Comparison of ENCODE assay signal across 9 cellular contexts in the genomic region with DNA sequence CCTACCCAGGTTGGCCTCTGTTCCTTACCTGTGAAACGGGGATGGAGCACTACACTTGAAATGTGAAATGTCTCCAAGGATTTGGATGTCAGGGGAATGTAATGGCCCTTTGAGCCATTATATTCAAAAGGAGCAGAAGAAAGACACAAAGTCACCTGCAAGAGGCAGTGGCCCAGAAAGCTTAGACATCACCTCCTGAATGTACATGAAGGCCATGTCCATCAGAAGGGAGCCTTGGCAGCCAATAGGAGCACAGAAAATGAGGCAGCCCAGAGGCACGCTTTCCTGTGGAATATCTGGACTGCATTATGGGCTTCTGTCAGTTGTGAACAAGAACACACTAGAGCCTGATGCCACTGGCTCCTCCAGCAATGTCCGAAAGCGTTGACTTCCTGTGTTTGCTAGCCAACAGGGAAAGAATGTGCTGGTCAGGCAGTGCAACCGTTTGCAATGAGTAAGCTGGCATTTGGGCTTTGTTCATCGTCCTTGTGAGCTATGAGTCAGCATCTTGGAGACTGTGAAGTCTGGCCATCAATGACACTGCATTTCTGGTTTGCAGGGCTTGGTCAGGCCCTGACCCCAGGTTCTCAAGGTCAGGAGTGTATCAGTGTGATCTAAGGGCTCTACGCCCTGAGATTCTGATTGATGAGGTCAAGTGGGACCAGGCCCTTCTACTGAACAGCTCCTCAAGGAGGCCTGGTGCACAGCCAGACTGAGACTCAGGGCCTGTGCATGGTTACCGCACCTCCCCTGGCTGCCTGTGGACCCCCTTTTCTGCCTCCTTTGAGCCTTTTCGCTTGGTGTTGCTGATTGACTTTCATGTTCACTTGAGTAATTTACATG.
DNase-seq lines count a peak whose midpoint lies in the region; ATAC-seq lines count a peak whose summit lies in the region.
"Had no signal": no experiment of that assay in that cellular context is flagged by ENCODE, and none has a peak within 500 bp of the region (broad histone marks: within the 10 kb centered on the region; RNA-seq: fewer than 3 reads in every experiment).

No MANE protein-coding gene starts in this region.

- POLR2A ChIA-PET in naive thymus-derived CD4-positive, alpha-beta T cell (lab: Charles Lee), result no interaction called here

- H3K27ac Mint-ChIP-seq in naive thymus-derived CD4-positive, alpha-beta T cell, result no peak overlapping the region

- no peak overlapping the region for H3K4me3 ChIP-seq in naive thymus-derived CD4-positive, alpha-beta T cell (ENCODE audit: low read length)
- H3K4me3 ChIP-seq: SK-N-MC had no signal

- H3K36me3 Mint-ChIP-seq in naive thymus-derived CD4-positive, alpha-beta T cell, result no peaks in the 10 kb centered on the region

- H3K27me3 Mint-ChIP-seq in naive thymus-derived CD4-positive, alpha-beta T cell, result peaks cover 0 to 10% (median 0%) of the 10 kb centered on the region in 5 donors

- H3K27ac ChIP-seq in naive thymus-derived CD4-positive, alpha-beta T cell (ENCODE audit: low read depth, low read length), result no peak overlapping the region
- H3K27ac ChIP-seq: SK-N-MC had no signal

- CTCF ChIA-PET in naive thymus-derived CD4-positive, alpha-beta T cell (lab: Charles Lee), result no interaction called here

- H3K36me3 ChIP-seq in naive thymus-derived CD4-positive, alpha-beta T cell (ENCODE audit: control insufficient read depth in 2 of 3, insufficient read depth in 3 of 3, low read length in 3 of 3), result no peaks in the 10 kb centered on the region

- no peaks in the 10 kb centered on the region for H3K9me3 ChIP-seq in naive thymus-derived CD4-positive, alpha-beta T cell (ENCODE audit: control insufficient read depth in 2 of 3, low read length in 3 of 3)

- intact Hi-C loops in naive thymus-derived CD4-positive, alpha-beta T cell (cut with micrococcal nuclease), result no loop called here

- H3K4me1 ChIP-seq in naive thymus-derived CD4-positive, alpha-beta T cell (ENCODE audit: control insufficient read depth in 2 of 2, insufficient read depth in 2 of 2, low read length in 2 of 2), result no peaks in the 10 kb centered on the region

- H3K4me1 Mint-ChIP-seq in naive thymus-derived CD4-positive, alpha-beta T cell, result peaks cover 0 to 6% (median 0%) of the 10 kb centered on the region in 7 donors

- no peaks in the 10 kb centered on the region for H3K9me3 Mint-ChIP-seq in naive thymus-derived CD4-positive, alpha-beta T cell

- no peaks in the 10 kb centered on the region for H3K27me3 ChIP-seq in naive thymus-derived CD4-positive, alpha-beta T cell (ENCODE audit: control insufficient read depth in 2 of 2, insufficient read depth in 2 of 2, low read length in 2 of 2)

- in situ Hi-C loops in KBM-7 (cut with MboI; ENCODE audit: low pct_unique_long_range_greater_than_20kb, low sequenced_read_pairs), result no loop called here

- no peak overlapping the region for H3K4me3 Mint-ChIP-seq in naive thymus-derived CD4-positive, alpha-beta T cell

- peak; percentile 85 for ATAC-seq in naive thymus-derived CD4-positive, alpha-beta T cell
- ATAC-seq in HG02759 (IDR thresholded peaks at IDR 0.05; ENCODE audit: unreplicated experiment), result no peak

- DNase-seq in AML-193 (lab: John Stamatoyannopoulos, UW) (peak; percentile 90 to 96), NCI-H2196 treated with DMSO at 0.1 percent for 48 hours (lab: John Stamatoyannopoulos, UW; ENCODE audit: unreplicated experiment) (peak; percentile 11), epidermal melanocyte (ENCODE audit: insufficient read length, low spot score) (peak; percentile 85), KBM-7 (no peak), NCI-H1105 (lab: John Stamatoyannopoulos, UW) (no peak), NCI-H128 (lab: John Stamatoyannopoulos, UW; ENCODE audit: unreplicated experiment) (no peak)
- DNase-seq in naive thymus-derived CD4-positive, alpha-beta T cell, result no peak

Comparison
In these comparisons a context has a peak if more than half of its experiments do, and no peak if none do; other contexts are left out.
1. DNase-seq: peak in AML-193 (2 of 2), NCI-H2196 treated with DMSO at 0.1 percent for 48 hours (single experiment) and epidermal melanocyte (single experiment); none in naive thymus-derived CD4-positive, alpha-beta T cell (0 of 9), KBM-7 (single experiment), NCI-H1105 (single experiment) and NCI-H128 (single experiment).